Comparison of ENCODE assay signal across 11 cellular contexts in genomic region chr10:89235073-89235798, GRCh38.
DNase-seq lines count a peak whose midpoint lies in the region; ATAC-seq lines count a peak whose summit lies in the region.
"Had no signal": no experiment of that assay in that cellular context is flagged by ENCODE, and none has a peak within 500 bp of the region (broad histone marks: within the 10 kb centered on the region; RNA-seq: fewer than 3 reads in every experiment).

No MANE protein-coding gene starts in this region.

- intact Hi-C loops in posterior cingulate gyrus (cut with DNase I): no loop called here

- no peak for ATAC-seq in HG02763 (IDR thresholded peaks at IDR 0.05; ENCODE audit: unreplicated experiment)
- ATAC-seq in GM18511 (IDR thresholded peaks at IDR 0.05; ENCODE audit: unreplicated experiment): no peak
- ATAC-seq in GM18873 (IDR thresholded peaks at IDR 0.05; ENCODE audit: low FRiP score, unreplicated experiment): no peak
- ATAC-seq: activated naive CD8-positive, alpha-beta T cell treated with anti-CD3 and anti-CD28 coated beads, Interleukin-2, amount 50 U/mL, for 24 hours had no signal

- DNase-seq in C1 segment of cervical spinal cord (lab: John Stamatoyannopoulos, UW) (peak in 12 of 14 donors; percentile 8 to 85 (median 67)), amygdala (lab: John Stamatoyannopoulos, UW) (peak in 47 of 56 donors; percentile 19 to 74 (median 48)), hippocampal formation (lab: John Stamatoyannopoulos, UW) (peak; percentile 42 to 60), posterior cingulate gyrus (peak; percentile 26 to 93 (median 69)), retina (no peak)
- DNase-seq: activated naive CD8-positive, alpha-beta T cell treated with anti-CD3 and anti-CD28 coated beads, Interleukin-2, amount 50 U/mL, for 24 hours; kidney; NCI-H82 had no signal
